8 cellular contexts compared by ENCODE assay signal in genomic region chr1:117366982-117367768, GRCh38. TPM values are rescaled to one million over a fixed set of nuclear protein-coding genes. Genes with fewer than 3 reads are reported as not detected.
DNase-seq lines count a peak whose midpoint lies in the region; ATAC-seq lines count a peak whose summit lies in the region.

MAN1A2 (plus strand) TSS chr1:117367449; CDS start chr1:117368184, 735 bp downstream.

- peak in 13 of 14 donors; percentile 41 to 92 (median 82) for DNase-seq in C1 segment of cervical spinal cord (lab: John Stamatoyannopoulos, UW)
- peak; percentile 68 for DNase-seq in GM19238 (ENCODE audit: insufficient read length, low spot score)
- DNase-seq in NOMO-1 treated with dmso at 0.1 percent for 144 hours (lab: John Stamatoyannopoulos, UW; ENCODE audit: unreplicated experiment), result peak; percentile 72
- peak; percentile 83 for DNase-seq in activated CD8-positive, alpha-beta memory T cell treated with anti-CD3 and anti-CD28 coated beads, Interleukin-2, amount 50 U/mL, for 48 hours
- DNase-seq in midbrain (lab: John Stamatoyannopoulos, UW), result peak; percentile 83
- peak; percentile 67 to 70 for DNase-seq in stimulated activated CD8-positive, alpha-beta memory T cell treated with anti-CD3 and anti-CD28 coated beads, Interleukin-2, amount 100 ng/mL, for 48 hours (ENCODE audit: low read depth in 2 of 2)

- peak; percentile 60 for ATAC-seq in HG03439 (IDR thresholded peaks at IDR 0.05; ENCODE audit: unreplicated experiment)

- in situ Hi-C loops in endometrial microvascular endothelial cells (cut with HindIII; ENCODE audit: inconsistent ontology term, low pct_unique_long_range_greater_than_20kb, low sequenced_read_pairs), result no loop called here

RNA-seq across cellular contexts. Expression of gene MAN1A2, which starts in this region (rescaled TPM):
- total RNA-seq in endometrial microvascular endothelial cells (ENCODE audit: inconsistent ontology term), result 24.2 TPM

Comparison
In these comparisons a context has a peak if more than half of its experiments do, and no peak if none do; other contexts are left out.
1. Peak in every context shown above with its lines: DNase-seq and ATAC-seq.